8 cellular contexts compared by ENCODE assay signal in genomic region chr21:33308586-33309490, GRCh38. TPM values are rescaled to one million over a fixed set of nuclear protein-coding genes. Genes with fewer than 3 reads are reported as not detected.
DNase-seq lines count a peak whose midpoint lies in the region; ATAC-seq and TF ChIP-seq lines count a peak whose summit lies in the region.

No MANE protein-coding gene starts in this region.

- peak; percentile 37; the same call in 1 of the 2 replicates for TF ChIP-seq CTCF in BE2C (IDR thresholded peaks at IDR 0.05; ENCODE audit: low read depth, low read length)
- peak; percentile 16 for TF ChIP-seq CTCF in fibroblast of pulmonary artery (IDR thresholded peaks at IDR 0.05; ENCODE audit: low read length, missing control alignments)

- H3K4me3 ChIP-seq in BE2C (ENCODE audit: low read depth, low read length) (no peak overlapping the region), fibroblast of pulmonary artery (replicated peaks; ENCODE audit: low read depth, low read length) (no peak overlapping the region)

- no peaks in the 10 kb centered on the region for H3K36me3 ChIP-seq in BE2C

- H3K9me3 ChIP-seq in BE2C: no peaks in the 10 kb centered on the region

- H3K4me1 ChIP-seq in BE2C: peaks cover 13% of the 10 kb centered on the region

- intact Hi-C loops in cardiac septum (cut with DNase I): no loop called here

- DNase-seq in BE2C: peak; percentile 81
- DNase-seq in NCI-H345 (lab: John Stamatoyannopoulos, UW): peak; percentile 88
- DNase-seq in fibroblast of pulmonary artery (ENCODE audit: low read depth): peak; percentile 38
- DNase-seq in cardiac septum (ENCODE audit: low spot score): no peak
- DNase-seq in AML-193 (lab: John Stamatoyannopoulos, UW): no peak

- no peaks in the 10 kb centered on the region for H3K27me3 ChIP-seq in BE2C

- peak; percentile 76 for ATAC-seq in GM18870 (IDR thresholded peaks at IDR 0.05; ENCODE audit: unreplicated experiment)
- peak; percentile 48 for ATAC-seq in HG03060 (IDR thresholded peaks at IDR 0.05; ENCODE audit: low read depth, unreplicated experiment)
- no peak for ATAC-seq in HG02970 (IDR thresholded peaks at IDR 0.05; ENCODE audit: low FRiP score, unreplicated experiment)

RNA-seq across cellular contexts. Expression of gene IFNAR1, which starts 15.9 kb away (rescaled TPM):
- 26.3 TPM for polyA plus RNA-seq in BE2C (2012; ENCODE audit: insufficient read depth, insufficient read length, low read depth)
- total RNA-seq in cardiac septum: 29.5 TPM

RNA-seq across cellular contexts. Expression of gene IL10RB, which starts 42.7 kb away (rescaled TPM):
- polyA plus RNA-seq in BE2C (2012; ENCODE audit: insufficient read depth, insufficient read length, low read depth): 7.2 TPM
- 7.2 TPM for total RNA-seq in cardiac septum

Comparison
In these comparisons a context has a peak if more than half of its experiments do, and no peak if none do; other contexts are left out.
1. DNase-seq: peak in BE2C (single experiment), NCI-H345 (single experiment) and fibroblast of pulmonary artery (single experiment); none in cardiac septum (single experiment) and AML-193 (0 of 2).